33 cellular contexts compared by ENCODE assay signal in the genomic region with DNA sequence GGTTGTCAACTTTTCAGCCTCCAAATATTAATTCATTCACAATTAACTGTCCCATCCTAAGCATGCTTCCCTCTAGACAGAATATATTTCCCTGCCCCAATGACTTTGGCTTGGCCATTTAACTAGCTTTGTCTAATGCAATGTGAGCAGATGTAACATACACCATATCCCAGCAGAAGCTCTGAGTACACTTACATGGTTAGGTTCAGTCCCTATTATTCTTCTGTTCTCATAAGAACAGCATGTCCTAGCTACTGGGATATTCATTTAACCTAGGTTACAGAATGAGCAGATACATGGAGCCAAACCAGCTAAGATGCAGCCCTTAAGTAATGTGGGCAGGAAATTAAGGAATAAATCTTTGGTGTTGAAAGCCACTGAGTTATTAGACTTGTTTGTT.
"Had no signal": no experiment of that assay in that cellular context is flagged by ENCODE, and none has a peak within 500 bp of the region (broad histone marks: within the 10 kb centered on the region; RNA-seq: fewer than 3 reads in every experiment).

No MANE protein-coding gene starts in this region.

- H3K9me3 ChIP-seq: body of pancreas, SJCRH30 had no signal

- H3K27ac Mint-ChIP-seq: activated CD4-positive, alpha-beta T cell treated with anti-CD3 and anti-CD28 coated beads for 36 hours; activated CD4-positive, alpha-beta T cell treated with anti-CD3 and anti-CD28 coated beads, Interleukin-2, amount 10 ng/mL, durations not matched to agents 7 days and 5 days; activated CD8-positive, alpha-beta T cell treated with anti-CD3 and anti-CD28 coated beads, Interleukin-2, amount 10 ng/mL, durations not matched to agents 7 days and 5 days; activated naive CD4-positive, alpha-beta T cell treated with anti-CD3 and anti-CD28 coated beads, Interleukin-2, amount 50 U/mL, for 24 hours; activated naive CD8-positive, alpha-beta T cell treated with anti-CD3 and anti-CD28 coated beads, Interleukin-2, amount 10 ng/mL, durations not matched to agents 7 days and 5 days; activated T-cell treated with anti-CD3 and anti-CD28 coated beads, Interleukin-2, amount 50 U/mL, for 24 hours; activated T-helper 2 cell treated with anti-CD3 and anti-CD28 coated beads, Interferon-gamma antibody, Interleukin-2, Interleukin-4, amounts not matched to agents 10 μg/mL and 5 μg/mL and 100 μg/mL, durations not matched to agents 14 hours and 24 hours and 36 hours; T-helper 2 cell treated with Interferon-gamma antibody and Interleukin-4, amounts not matched to agents 5 μg/mL and 100 μg/mL, for 36 hours had no signal

- ATAC-seq: activated CD4-positive, alpha-beta T cell treated with anti-CD3 and anti-CD28 coated beads for 36 hours; activated CD4-positive, CD25-positive, alpha-beta regulatory T cell treated with anti-CD3 and anti-CD28 coated beads, Interleukin-2, amount 50 U/mL, for 24 hours; activated CD8-positive, alpha-beta T cell treated with anti-CD3 and anti-CD28 coated beads, Interleukin-2, amount 10 ng/mL, durations not matched to agents 7 days and 5 days; body of pancreas; Panc1 had no signal

- H3K27me3 ChIP-seq: body of pancreas, SJCRH30 had no signal

- H3K27ac ChIP-seq: body of pancreas, SJCRH30, SK-N-MC had no signal

- FAIRE-seq: astrocyte, bronchial epithelial cell, TTC549 had no signal

- H3K4me3 Mint-ChIP-seq: activated CD4-positive, alpha-beta T cell treated with anti-CD3 and anti-CD28 coated beads for 36 hours; activated CD4-positive, alpha-beta T cell treated with anti-CD3 and anti-CD28 coated beads, Interleukin-2, amount 10 ng/mL, durations not matched to agents 7 days and 5 days; activated CD8-positive, alpha-beta T cell treated with anti-CD3 and anti-CD28 coated beads, Interleukin-2, amount 10 ng/mL, durations not matched to agents 7 days and 5 days; activated naive CD4-positive, alpha-beta T cell treated with anti-CD3 and anti-CD28 coated beads, Interleukin-2, amount 50 U/mL, for 24 hours; activated naive CD8-positive, alpha-beta T cell treated with anti-CD3 and anti-CD28 coated beads, Interleukin-2, amount 10 ng/mL, durations not matched to agents 7 days and 5 days; activated T-cell treated with anti-CD3 and anti-CD28 coated beads, Interleukin-2, amount 50 U/mL, for 24 hours; T-helper 2 cell treated with Interferon-gamma antibody and Interleukin-4, amounts not matched to agents 5 μg/mL and 100 μg/mL, for 36 hours had no signal

- H3K9me3 Mint-ChIP-seq: activated CD4-positive, alpha-beta T cell treated with anti-CD3 and anti-CD28 coated beads, Interleukin-2, amount 10 ng/mL, durations not matched to agents 7 days and 5 days; activated naive CD4-positive, alpha-beta T cell treated with anti-CD3 and anti-CD28 coated beads, Interleukin-2, amount 50 U/mL, for 24 hours; activated naive CD8-positive, alpha-beta T cell treated with anti-CD3 and anti-CD28 coated beads, Interleukin-2, amount 10 ng/mL, durations not matched to agents 7 days and 5 days; activated T-cell treated with anti-CD3 and anti-CD28 coated beads, Interleukin-2, amount 50 U/mL, for 24 hours; activated T-helper 2 cell treated with anti-CD3 and anti-CD28 coated beads, Interferon-gamma antibody, Interleukin-2, Interleukin-4, amounts not matched to agents 10 μg/mL and 5 μg/mL and 100 μg/mL, durations not matched to agents 14 hours and 24 hours and 36 hours; T-helper 2 cell treated with Interferon-gamma antibody and Interleukin-4, amounts not matched to agents 5 μg/mL and 100 μg/mL, for 36 hours had no signal

- H3K4me3 ChIP-seq: body of pancreas, SJCRH30, SK-N-MC had no signal

- DNase-seq: activated CD4-positive, alpha-beta T cell treated with anti-CD3 and anti-CD28 coated beads for 36 hours; activated CD4-positive, alpha-beta T cell treated with anti-CD3 and anti-CD28 coated beads, Interleukin-2, amount 10 ng/mL, durations not matched to agents 7 days and 5 days; activated CD4-positive, alpha-beta T cell treated with anti-CD3 and anti-CD28 coated beads, Interleukin-2, amount 50 U/mL, for 48 hours; activated CD8-positive, alpha-beta T cell treated with anti-CD3 and anti-CD28 coated beads, Interleukin-2, amount 10 ng/mL, durations not matched to agents 7 days and 5 days; activated gamma-delta T cell; activated naive CD4-positive, alpha-beta T cell treated with Interleukin-2 at 50 U/mL for 16 hours; activated naive CD8-positive, alpha-beta T cell treated with anti-CD3 and anti-CD28 coated beads, Interleukin-2, amount 10 ng/mL, durations not matched to agents 7 days and 5 days; activated T-cell treated with anti-CD3 and anti-CD28 coated beads, Interleukin-2, amount 50 U/mL, for 24 hours; body of pancreas; caudate nucleus; cerebellar nuclear complex; Kasumi-1; KG1; MM.1S; NCI-H1092; NCI-H1417; NCI-H146; NCI-H187 treated with DMSO at 0.1 percent for 48 hours; NCI-H2081; NCI-H2171 treated with DMSO at 0.1 percent for 48 hours; NCI-H226; NCI-H524 treated with DMSO at 0.1 percent for 48 hours; SHP77; SJCRH30 had no signal

- H3K4me1 ChIP-seq: body of pancreas, SJCRH30 had no signal
